1 cellular context compared by ENCODE assay signal in the genomic region with DNA sequence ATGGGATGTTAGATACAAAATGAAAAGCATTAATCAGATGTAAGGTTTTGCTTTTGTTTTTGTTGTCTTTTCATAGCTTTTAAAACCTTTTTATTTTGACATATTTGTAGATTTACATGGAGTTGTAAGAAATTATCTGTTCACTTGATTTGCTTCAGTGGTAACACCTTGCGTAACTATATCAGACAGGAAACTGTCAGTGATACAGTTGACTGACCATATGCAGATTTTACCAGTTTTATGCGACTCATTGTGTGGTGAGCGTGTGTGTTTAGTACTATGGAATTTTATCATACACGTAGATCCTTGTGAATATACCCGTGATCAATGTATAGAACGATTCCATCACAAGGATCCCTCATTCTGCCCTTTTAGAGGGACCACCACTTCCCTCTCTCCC.
TF ChIP-seq lines count a peak whose summit lies in the region.

No MANE protein-coding gene starts in this region.

TF ChIP-seq in SK-N-SH, 30 proteins besides CTCF, POLR2A, EP300 and RAD21:
- TF ChIP-seq SMC3 (IDR thresholded peaks at IDR 0.05; ENCODE audit: low read depth, low read length) (no peak), FOXJ3 (CRISPR knock-in tag; IDR thresholded peaks at IDR 0.05) (no peak), RXRA (IDR thresholded peaks at IDR 0.05; ENCODE audit: borderline replicate concordance, low read depth) (no peak), SIN3A (IDR thresholded peaks at IDR 0.05; ENCODE audit: borderline replicate concordance, low read depth, low read length) (no peak), GATA2 (CRISPR knock-in tag; IDR thresholded peaks at IDR 0.05) (no peak), TCF12 (IDR thresholded peaks at IDR 0.05) (no peak)
- TF ChIP-seq, protein P1, sequence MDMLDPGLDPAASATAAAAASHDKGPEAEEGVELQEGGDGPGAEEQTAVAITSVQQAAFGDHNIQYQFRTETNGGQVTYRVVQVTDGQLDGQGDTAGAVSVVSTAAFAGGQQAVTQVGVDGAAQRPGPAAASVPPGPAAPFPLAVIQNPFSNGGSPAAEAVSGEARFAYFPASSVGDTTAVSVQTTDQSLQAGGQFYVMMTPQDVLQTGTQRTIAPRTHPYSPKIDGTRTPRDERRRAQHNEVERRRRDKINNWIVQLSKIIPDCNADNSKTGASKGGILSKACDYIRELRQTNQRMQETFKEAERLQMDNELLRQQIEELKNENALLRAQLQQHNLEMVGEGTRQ (IDR thresholded peaks at IDR 0.05; ENCODE audit: borderline replicate concordance, low read depth, low read length), result no peak
